Comparison of ENCODE assay signal across 1 cellular context in the genomic region with DNA sequence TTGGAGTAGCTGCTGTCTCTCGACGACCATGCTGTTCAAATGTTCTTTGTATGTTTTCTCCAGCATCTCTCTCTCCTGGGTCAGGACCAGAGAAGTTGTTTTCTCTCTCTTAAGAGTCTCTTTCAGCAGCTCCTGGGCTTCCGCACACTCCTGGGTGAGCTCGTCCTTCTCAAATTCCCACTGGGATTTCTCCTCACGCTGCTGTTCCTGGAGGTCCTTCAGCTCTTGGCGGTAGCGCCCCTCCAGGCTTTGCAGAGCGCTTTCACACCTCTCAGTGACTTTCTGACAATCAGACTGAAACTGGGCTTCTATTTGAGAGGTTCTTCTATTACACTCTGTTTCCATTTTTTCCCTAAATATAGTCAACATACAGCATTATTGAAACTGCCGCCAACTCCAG.
TF ChIP-seq lines count a peak whose summit lies in the region.

No MANE protein-coding gene starts in this region.

TF ChIP-seq in GM23338, 12 proteins besides CTCF, POLR2A, EP300 and RAD21 (continued from another document):
- TF ChIP-seq, protein P1, sequence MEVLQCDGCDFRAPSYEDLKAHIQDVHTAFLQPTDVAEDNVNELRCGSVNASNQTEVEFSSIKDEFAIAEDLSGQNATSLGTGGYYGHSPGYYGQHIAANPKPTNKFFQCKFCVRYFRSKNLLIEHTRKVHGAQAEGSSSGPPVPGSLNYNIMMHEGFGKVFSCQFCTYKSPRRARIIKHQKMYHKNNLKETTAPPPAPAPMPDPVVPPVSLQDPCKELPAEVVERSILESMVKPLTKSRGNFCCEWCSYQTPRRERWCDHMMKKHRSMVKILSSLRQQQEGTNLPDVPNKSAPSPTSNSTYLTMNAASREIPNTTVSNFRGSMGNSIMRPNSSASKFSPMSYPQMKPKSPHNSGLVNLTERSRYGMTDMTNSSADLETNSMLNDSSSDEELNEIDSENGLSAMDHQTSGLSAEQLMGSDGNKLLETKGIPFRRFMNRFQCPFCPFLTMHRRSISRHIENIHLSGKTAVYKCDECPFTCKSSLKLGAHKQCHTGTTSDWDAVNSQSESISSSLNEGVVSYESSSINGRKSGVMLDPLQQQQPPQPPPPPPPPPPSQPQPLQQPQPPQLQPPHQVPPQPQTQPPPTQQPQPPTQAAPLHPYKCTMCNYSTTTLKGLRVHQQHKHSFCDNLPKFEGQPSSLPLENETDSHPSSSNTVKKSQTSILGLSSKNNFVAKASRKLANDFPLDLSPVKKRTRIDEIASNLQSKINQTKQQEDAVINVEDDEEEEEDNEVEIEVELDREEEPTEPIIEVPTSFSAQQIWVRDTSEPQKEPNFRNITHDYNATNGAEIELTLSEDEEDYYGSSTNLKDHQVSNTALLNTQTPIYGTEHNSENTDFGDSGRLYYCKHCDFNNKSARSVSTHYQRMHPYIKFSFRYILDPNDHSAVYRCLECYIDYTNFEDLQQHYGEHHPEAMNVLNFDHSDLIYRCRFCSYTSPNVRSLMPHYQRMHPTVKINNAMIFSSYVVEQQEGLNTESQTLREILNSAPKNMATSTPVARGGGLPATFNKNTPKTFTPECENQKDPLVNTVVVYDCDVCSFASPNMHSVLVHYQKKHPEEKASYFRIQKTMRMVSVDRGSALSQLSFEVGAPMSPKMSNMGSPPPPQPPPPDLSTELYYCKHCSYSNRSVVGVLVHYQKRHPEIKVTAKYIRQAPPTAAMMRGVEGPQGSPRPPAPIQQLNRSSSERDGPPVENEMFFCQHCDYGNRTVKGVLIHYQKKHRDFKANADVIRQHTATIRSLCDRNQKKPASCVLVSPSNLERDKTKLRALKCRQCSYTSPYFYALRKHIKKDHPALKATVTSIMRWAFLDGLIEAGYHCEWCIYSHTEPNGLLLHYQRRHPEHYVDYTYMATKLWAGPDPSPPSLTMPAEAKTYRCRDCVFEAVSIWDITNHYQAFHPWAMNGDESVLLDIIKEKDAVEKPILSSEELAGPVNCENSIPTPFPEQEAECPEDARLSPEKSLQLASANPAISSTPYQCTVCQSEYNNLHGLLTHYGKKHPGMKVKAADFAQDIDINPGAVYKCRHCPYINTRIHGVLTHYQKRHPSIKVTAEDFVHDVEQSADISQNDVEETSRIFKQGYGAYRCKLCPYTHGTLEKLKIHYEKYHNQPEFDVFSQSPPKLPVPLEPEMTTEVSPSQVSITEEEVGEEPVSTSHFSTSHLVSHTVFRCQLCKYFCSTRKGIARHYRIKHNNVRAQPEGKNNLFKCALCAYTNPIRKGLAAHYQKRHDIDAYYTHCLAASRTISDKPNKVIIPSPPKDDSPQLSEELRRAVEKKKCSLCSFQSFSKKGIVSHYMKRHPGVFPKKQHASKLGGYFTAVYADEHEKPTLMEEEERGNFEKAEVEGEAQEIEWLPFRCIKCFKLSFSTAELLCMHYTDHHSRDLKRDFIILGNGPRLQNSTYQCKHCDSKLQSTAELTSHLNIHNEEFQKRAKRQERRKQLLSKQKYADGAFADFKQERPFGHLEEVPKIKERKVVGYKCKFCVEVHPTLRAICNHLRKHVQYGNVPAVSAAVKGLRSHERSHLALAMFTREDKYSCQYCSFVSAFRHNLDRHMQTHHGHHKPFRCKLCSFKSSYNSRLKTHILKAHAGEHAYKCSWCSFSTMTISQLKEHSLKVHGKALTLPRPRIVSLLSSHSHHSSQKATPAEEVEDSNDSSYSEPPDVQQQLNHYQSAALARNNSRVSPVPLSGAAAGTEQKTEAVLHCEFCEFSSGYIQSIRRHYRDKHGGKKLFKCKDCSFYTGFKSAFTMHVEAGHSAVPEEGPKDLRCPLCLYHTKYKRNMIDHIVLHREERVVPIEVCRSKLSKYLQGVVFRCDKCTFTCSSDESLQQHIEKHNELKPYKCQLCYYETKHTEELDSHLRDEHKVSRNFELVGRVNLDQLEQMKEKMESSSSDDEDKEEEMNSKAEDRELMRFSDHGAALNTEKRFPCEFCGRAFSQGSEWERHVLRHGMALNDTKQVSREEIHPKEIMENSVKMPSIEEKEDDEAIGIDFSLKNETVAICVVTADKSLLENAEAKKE (CRISPR knock-in tag; IDR thresholded peaks at IDR 0.05) = no peak
- TF ChIP-seq EZH2 (IDR thresholded peaks at IDR 0.05; ENCODE audit: low read depth, unreplicated experiment) (no peak), EZH2phosphoT487 (IDR thresholded peaks at IDR 0.05; ENCODE audit: unreplicated experiment) (no peak), CREB1 (CRISPR knock-in tag; IDR thresholded peaks at IDR 0.05; ENCODE audit: low read depth) (no peak)
- TF ChIP-seq, protein P2, sequence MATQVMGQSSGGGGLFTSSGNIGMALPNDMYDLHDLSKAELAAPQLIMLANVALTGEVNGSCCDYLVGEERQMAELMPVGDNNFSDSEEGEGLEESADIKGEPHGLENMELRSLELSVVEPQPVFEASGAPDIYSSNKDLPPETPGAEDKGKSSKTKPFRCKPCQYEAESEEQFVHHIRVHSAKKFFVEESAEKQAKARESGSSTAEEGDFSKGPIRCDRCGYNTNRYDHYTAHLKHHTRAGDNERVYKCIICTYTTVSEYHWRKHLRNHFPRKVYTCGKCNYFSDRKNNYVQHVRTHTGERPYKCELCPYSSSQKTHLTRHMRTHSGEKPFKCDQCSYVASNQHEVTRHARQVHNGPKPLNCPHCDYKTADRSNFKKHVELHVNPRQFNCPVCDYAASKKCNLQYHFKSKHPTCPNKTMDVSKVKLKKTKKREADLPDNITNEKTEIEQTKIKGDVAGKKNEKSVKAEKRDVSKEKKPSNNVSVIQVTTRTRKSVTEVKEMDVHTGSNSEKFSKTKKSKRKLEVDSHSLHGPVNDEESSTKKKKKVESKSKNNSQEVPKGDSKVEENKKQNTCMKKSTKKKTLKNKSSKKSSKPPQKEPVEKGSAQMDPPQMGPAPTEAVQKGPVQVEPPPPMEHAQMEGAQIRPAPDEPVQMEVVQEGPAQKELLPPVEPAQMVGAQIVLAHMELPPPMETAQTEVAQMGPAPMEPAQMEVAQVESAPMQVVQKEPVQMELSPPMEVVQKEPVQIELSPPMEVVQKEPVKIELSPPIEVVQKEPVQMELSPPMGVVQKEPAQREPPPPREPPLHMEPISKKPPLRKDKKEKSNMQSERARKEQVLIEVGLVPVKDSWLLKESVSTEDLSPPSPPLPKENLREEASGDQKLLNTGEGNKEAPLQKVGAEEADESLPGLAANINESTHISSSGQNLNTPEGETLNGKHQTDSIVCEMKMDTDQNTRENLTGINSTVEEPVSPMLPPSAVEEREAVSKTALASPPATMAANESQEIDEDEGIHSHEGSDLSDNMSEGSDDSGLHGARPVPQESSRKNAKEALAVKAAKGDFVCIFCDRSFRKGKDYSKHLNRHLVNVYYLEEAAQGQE (IDR thresholded peaks at IDR 0.05; ENCODE audit: unreplicated experiment) = no peak
